Comparison of ENCODE assay signal across 1 cellular context in genomic region chr2:157876066-157876770, GRCh38.
TF ChIP-seq lines count a peak whose summit lies in the region.

Gene ACVR1 (minus strand): TSS chr2:157876330. CDS start chr2:157799493, 76,837 bp downstream.

TF ChIP-seq in K562, 482 proteins besides CTCF, POLR2A, EP300 and RAD21 (continued from another document and continues in another):
- peak; percentile 98 for TF ChIP-seq RB1 (IDR thresholded peaks at IDR 0.05; ENCODE audit: low read depth)
- peak; percentile 93 for TF ChIP-seq GABPA (tag; conservative IDR thresholded peaks at IDR 0.05; ENCODE audit: low read depth)
- no peak for TF ChIP-seq ZNF174 (CRISPR knock-in tag; IDR thresholded peaks at IDR 0.05)
- no peak for TF ChIP-seq ZNF316 (IDR thresholded peaks at IDR 0.05)
- TF ChIP-seq KLF16 (IDR thresholded peaks at IDR 0.05) = peak; percentile 52; the same call in 1 of the 2 replicates
- peak; percentile 95 for TF ChIP-seq MCM2 (IDR thresholded peaks at IDR 0.05; ENCODE audit: low read depth)
- TF ChIP-seq, protein P1, sequence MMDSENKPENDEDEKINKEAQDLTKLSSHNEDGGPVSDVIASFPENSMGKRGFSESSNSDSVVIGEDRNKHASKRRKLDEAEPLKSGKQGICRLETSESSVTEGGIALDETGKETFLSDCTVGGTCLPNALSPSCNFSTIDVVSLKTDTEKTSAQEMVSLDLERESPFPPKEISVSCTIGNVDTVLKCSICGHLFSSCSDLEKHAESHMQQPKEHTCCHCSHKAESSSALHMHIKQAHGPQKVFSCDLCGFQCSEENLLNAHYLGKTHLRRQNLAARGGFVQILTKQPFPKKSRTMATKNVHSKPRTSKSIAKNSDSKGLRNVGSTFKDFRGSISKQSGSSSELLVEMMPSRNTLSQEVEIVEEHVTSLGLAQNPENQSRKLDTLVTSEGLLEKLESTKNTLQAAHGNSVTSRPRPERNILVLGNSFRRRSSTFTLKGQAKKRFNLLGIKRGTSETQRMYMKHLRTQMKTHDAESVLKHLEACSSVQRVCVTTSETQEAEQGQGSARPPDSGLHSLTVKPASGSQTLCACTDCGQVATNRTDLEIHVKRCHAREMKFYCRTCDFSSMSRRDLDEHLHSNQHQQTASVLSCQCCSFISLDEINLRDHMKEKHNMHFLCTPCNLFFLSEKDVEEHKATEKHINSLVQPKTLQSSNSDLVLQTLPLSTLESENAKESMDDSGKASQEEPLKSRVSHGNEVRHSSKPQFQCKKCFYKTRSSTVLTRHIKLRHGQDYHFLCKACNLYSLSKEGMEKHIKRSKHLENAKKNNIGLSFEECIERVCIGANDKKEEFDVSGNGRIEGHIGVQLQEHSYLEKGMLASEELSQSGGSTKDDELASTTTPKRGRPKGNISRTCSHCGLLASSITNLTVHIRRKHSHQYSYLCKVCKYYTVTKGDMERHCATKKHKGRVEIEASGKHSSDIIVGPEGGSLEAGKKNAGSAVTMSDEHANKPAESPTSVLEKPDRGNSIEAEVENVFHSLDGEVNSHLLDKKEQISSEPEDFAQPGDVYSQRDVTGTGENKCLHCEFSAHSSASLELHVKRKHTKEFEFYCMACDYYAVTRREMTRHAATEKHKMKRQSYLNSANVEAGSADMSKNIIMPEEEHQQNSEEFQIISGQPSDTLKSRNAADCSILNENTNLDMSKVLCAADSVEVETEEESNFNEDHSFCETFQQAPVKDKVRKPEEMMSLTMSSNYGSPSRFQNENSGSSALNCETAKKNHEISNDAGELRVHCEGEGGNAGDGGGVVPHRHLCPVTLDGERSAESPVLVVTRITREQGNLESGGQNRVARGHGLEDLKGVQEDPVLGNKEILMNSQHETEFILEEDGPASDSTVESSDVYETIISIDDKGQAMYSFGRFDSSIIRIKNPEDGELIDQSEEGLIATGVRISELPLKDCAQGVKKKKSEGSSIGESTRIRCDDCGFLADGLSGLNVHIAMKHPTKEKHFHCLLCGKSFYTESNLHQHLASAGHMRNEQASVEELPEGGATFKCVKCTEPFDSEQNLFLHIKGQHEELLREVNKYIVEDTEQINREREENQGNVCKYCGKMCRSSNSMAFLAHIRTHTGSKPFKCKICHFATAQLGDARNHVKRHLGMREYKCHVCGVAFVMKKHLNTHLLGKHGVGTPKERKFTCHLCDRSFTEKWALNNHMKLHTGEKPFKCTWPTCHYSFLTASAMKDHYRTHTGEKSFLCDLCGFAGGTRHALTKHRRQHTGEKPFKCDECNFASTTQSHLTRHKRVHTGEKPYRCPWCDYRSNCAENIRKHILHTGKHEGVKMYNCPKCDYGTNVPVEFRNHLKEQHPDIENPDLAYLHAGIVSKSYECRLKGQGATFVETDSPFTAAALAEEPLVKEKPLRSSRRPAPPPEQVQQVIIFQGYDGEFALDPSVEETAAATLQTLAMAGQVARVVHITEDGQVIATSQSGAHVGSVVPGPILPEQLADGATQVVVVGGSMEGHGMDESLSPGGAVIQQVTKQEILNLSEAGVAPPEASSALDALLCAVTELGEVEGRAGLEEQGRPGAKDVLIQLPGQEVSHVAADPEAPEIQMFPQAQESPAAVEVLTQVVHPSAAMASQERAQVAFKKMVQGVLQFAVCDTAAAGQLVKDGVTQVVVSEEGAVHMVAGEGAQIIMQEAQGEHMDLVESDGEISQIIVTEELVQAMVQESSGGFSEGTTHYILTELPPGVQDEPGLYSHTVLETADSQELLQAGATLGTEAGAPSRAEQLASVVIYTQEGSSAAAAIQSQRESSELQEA (IDR thresholded peaks at IDR 0.05; ENCODE audit: low read depth) = no peak
- TF ChIP-seq TAF9B (IDR thresholded peaks at IDR 0.05; ENCODE audit: partially characterized antibody) = peak; percentile 36
- TF ChIP-seq ZBTB7A (IDR thresholded peaks at IDR 0.05; ENCODE audit: borderline replicate concordance, control insufficient read depth, low read depth, low read length) = peak; percentile 91; the same call in 1 of the 2 replicates
- TF ChIP-seq MAFG (tag; conservative IDR thresholded peaks at IDR 0.05) = no peak
- TF ChIP-seq SMARCE1 (IDR thresholded peaks at IDR 0.05) = peak; percentile 40; the same call in 1 of the 2 replicates
- peak; percentile 68; the same call in 1 of the 2 replicates for TF ChIP-seq ZNF24 (IDR thresholded peaks at IDR 0.05)
- TF ChIP-seq NFYB (IDR thresholded peaks at IDR 0.05; ENCODE audit: extremely low read depth, insufficient read length) = peak; percentile 65
- TF ChIP-seq ELF2 (CRISPR knock-in tag; IDR thresholded peaks at IDR 0.05) = no peak
- peak; percentile 81 for TF ChIP-seq ATF7 (IDR thresholded peaks at IDR 0.05)
- TF ChIP-seq ZNF76 (CRISPR knock-in tag; IDR thresholded peaks at IDR 0.05; ENCODE audit: borderline replicate concordance) = 0 out of 2 replicates have a peak, but pooled peaks have one; percentile 30
- TF ChIP-seq MLLT1 (IDR thresholded peaks at IDR 0.05) = peak; percentile 16 to 74; a peak in 1 of 4 replicates
- TF ChIP-seq MBD2 (IDR thresholded peaks at IDR 0.05; ENCODE audit: borderline replicate concordance, low read depth) = peak; percentile 45; the same call in 1 of the 2 replicates
- TF ChIP-seq, protein P2, sequence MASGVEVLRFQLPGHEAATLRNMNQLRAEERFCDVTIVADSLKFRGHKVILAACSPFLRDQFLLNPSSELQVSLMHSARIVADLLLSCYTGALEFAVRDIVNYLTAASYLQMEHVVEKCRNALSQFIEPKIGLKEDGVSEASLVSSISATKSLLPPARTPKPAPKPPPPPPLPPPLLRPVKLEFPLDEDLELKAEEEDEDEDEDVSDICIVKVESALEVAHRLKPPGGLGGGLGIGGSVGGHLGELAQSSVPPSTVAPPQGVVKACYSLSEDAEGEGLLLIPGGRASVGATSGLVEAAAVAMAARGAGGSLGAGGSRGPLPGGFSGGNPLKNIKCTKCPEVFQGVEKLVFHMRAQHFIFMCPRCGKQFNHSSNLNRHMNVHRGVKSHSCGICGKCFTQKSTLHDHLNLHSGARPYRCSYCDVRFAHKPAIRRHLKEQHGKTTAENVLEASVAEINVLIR (CRISPR knock-in tag; IDR thresholded peaks at IDR 0.05) = 0 out of 2 replicates have a peak, but pooled peaks have one; percentile 21
- TF ChIP-seq, protein P3, sequence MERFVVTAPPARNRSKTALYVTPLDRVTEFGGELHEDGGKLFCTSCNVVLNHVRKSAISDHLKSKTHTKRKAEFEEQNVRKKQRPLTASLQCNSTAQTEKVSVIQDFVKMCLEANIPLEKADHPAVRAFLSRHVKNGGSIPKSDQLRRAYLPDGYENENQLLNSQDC (CRISPR knock-in tag; IDR thresholded peaks at IDR 0.05) = peak; percentile 81; the same call in 1 of the 2 replicates
- no peak for TF ChIP-seq ZC3H8 (IDR thresholded peaks at IDR 0.05)
- TF ChIP-seq FOXM1 (IDR thresholded peaks at IDR 0.05; ENCODE audit: low read depth) = peak; percentile 29; the same call in 1 of the 2 replicates
- TF ChIP-seq FOXM1 (CRISPR knock-in tag; IDR thresholded peaks at IDR 0.05; ENCODE audit: low read depth) = 0 out of 2 replicates have a peak, but pooled peaks have one; percentile 47
- TF ChIP-seq SPI1 (IDR thresholded peaks at IDR 0.05; ENCODE audit: borderline replicate concordance, low read depth, low read length) = peak; percentile 93
- TF ChIP-seq ERF (CRISPR knock-in tag; IDR thresholded peaks at IDR 0.05) = peak; percentile 62; the same call in 1 of the 2 replicates
- TF ChIP-seq, protein P4, sequence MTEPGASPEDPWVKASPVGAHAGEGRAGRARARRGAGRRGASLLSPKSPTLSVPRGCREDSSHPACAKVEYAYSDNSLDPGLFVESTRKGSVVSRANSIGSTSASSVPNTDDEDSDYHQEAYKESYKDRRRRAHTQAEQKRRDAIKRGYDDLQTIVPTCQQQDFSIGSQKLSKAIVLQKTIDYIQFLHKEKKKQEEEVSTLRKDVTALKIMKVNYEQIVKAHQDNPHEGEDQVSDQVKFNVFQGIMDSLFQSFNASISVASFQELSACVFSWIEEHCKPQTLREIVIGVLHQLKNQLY (CRISPR knock-in tag; conservative IDR thresholded peaks at IDR 0.05) = no peak
- TF ChIP-seq ARID1B (IDR thresholded peaks at IDR 0.05) = peak; percentile 52
- TF ChIP-seq, protein P5, sequence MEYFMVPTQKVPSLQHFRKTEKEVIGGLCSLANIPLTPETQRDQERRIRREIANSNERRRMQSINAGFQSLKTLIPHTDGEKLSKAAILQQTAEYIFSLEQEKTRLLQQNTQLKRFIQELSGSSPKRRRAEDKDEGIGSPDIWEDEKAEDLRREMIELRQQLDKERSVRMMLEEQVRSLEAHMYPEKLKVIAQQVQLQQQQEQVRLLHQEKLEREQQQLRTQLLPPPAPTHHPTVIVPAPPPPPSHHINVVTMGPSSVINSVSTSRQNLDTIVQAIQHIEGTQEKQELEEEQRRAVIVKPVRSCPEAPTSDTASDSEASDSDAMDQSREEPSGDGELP (CRISPR knock-in tag; IDR thresholded peaks at IDR 0.05; ENCODE audit: borderline replicate concordance) = peak; percentile 91
- peak; percentile 62 for TF ChIP-seq POLR2B (IDR thresholded peaks at IDR 0.05; ENCODE audit: low read depth, partially characterized antibody)
- TF ChIP-seq STAG1 (CRISPR knock-in tag; IDR thresholded peaks at IDR 0.05; ENCODE audit: borderline replicate concordance) = no peak
- TF ChIP-seq E2F5 (CRISPR knock-in tag; IDR thresholded peaks at IDR 0.05) = no peak
- TF ChIP-seq JUND (IDR thresholded peaks at IDR 0.05; ENCODE audit: borderline replicate concordance, low read depth, low read length) = peak; percentile 73
- peak; percentile 37; the same call in 1 of the 3 replicates for TF ChIP-seq JUND (tag; IDR thresholded peaks at IDR 0.05; ENCODE audit: borderline replicate concordance, low read depth, low read length)
- 0 out of 2 replicates have a peak, but pooled peaks have one; percentile 20 for TF ChIP-seq CBFA2T3 (IDR thresholded peaks at IDR 0.05)
- TF ChIP-seq SMARCA4 (IDR thresholded peaks at IDR 0.05) = peak; percentile 20; the same call in 1 of the 2 replicates
- TF ChIP-seq, protein P6, sequence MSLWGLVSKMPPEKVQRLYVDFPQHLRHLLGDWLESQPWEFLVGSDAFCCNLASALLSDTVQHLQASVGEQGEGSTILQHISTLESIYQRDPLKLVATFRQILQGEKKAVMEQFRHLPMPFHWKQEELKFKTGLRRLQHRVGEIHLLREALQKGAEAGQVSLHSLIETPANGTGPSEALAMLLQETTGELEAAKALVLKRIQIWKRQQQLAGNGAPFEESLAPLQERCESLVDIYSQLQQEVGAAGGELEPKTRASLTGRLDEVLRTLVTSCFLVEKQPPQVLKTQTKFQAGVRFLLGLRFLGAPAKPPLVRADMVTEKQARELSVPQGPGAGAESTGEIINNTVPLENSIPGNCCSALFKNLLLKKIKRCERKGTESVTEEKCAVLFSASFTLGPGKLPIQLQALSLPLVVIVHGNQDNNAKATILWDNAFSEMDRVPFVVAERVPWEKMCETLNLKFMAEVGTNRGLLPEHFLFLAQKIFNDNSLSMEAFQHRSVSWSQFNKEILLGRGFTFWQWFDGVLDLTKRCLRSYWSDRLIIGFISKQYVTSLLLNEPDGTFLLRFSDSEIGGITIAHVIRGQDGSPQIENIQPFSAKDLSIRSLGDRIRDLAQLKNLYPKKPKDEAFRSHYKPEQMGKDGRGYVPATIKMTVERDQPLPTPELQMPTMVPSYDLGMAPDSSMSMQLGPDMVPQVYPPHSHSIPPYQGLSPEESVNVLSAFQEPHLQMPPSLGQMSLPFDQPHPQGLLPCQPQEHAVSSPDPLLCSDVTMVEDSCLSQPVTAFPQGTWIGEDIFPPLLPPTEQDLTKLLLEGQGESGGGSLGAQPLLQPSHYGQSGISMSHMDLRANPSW (CRISPR knock-in tag; IDR thresholded peaks at IDR 0.05) = no peak
- no peak; the same call in 1 of the 2 replicates for TF ChIP-seq ZBTB9 (CRISPR knock-in tag; IDR thresholded peaks at IDR 0.05)
- 0 out of 2 replicates have a peak, but pooled peaks have one; percentile 9 for TF ChIP-seq FOXP4 (CRISPR knock-in tag; IDR thresholded peaks at IDR 0.05; ENCODE audit: borderline replicate concordance)
- TF ChIP-seq ZBTB17 (CRISPR knock-in tag; IDR thresholded peaks at IDR 0.05) = no peak
- TF ChIP-seq SIN3A (IDR thresholded peaks at IDR 0.05; ENCODE audit: borderline replicate concordance in 2 of 2, control insufficient read depth in 1 of 2, low read depth in 2 of 2, low read length in 2 of 2) = peak; percentile 5 to 60; a peak in 1 of 4 replicates
- TF ChIP-seq SRF (CRISPR knock-in tag; IDR thresholded peaks at IDR 0.05) = no peak
